Comparison of ENCODE assay signal across 17 cellular contexts in genomic region chr9:89730715-89731114, GRCh38.
DNase-seq lines count a peak whose midpoint lies in the region; ATAC-seq and TF ChIP-seq lines count a peak whose summit lies in the region.
"Had no signal": no experiment of that assay in that cellular context is flagged by ENCODE, and none has a peak within 500 bp of the region (broad histone marks: within the 10 kb centered on the region; RNA-seq: fewer than 3 reads in every experiment).

No MANE protein-coding gene starts in this region.

- no peak overlapping the region for H3K4me2 ChIP-seq in OCI-LY7 (ENCODE audit: low read length)
- H3K4me2 ChIP-seq: A549 had no signal

- H3K27ac ChIP-seq in OCI-LY7 (ENCODE audit: low read depth, low read length, poor library complexity, severe bottlenecking), result no peak overlapping the region
- H3K27ac ChIP-seq: A549, epithelial cell of prostate, heart right ventricle, HL-60 had no signal

- H3K4me3 ChIP-seq in OCI-LY7 (ENCODE audit: low read depth, low read length, poor library complexity, severe bottlenecking), result no peak overlapping the region
- H3K4me3 ChIP-seq: A549, heart right ventricle had no signal

- POLR2A ChIA-PET in OCI-LY7 (lab: Charles Lee), result interaction anchor here (1.2 kb wide), 1 partner anchor 13 kb away, joined by 4 read pairs; no protein-coding TSS in a partner anchor

- 0 out of 2 replicates have a peak, but pooled peaks have one; percentile 25 for TF ChIP-seq CTCF in OCI-LY7 (conservative IDR thresholded peaks at IDR 0.05; ENCODE audit: low read length)

- no peaks in the 10 kb centered on the region for H3K36me3 ChIP-seq in OCI-LY7 (ENCODE audit: insufficient read depth, low read length)
- H3K36me3 ChIP-seq: heart right ventricle had no signal

- H3K9me2 ChIP-seq in OCI-LY7 (ENCODE audit: insufficient read depth, low read length), result no peaks in the 10 kb centered on the region

- no peak overlapping the region for H2AFZ ChIP-seq in OCI-LY7 (ENCODE audit: low read length)

- no TSS peak for BruUV-seq in OCI-LY7 (replicated peaks; lab: Mats Ljungman, UMichigan)

- CTCF ChIA-PET in OCI-LY7 (lab: Charles Lee; ENCODE audit: unreplicated experiment), result interaction anchor here (0.5 to 1.1 kb wide), 2 partner anchors 12 to 270 kb away, joined by 3 read pairs; no protein-coding TSS in a partner anchor

- H3K9me3 ChIP-seq in OCI-LY7 (ENCODE audit: low read length), result no peaks in the 10 kb centered on the region
- H3K9me3 ChIP-seq: A549, heart right ventricle had no signal

- no peaks in the 10 kb centered on the region for H4K20me1 ChIP-seq in OCI-LY7 (ENCODE audit: insufficient read depth, low read length)

- no peaks in the 10 kb centered on the region for H3K79me2 ChIP-seq in OCI-LY7 (ENCODE audit: insufficient read depth, low read depth, low read length)

- intact Hi-C loops in OCI-LY7 (cut with micrococcal nuclease; ENCODE audit: unreplicated experiment), result no loop called here

- ATAC-seq in left lobe of liver (peak; percentile 91), HG03159 (IDR thresholded peaks at IDR 0.05; ENCODE audit: unreplicated experiment) (no peak)
- ATAC-seq: A549, heart right ventricle, left cardiac atrium had no signal

- peak; percentile 6 for DNase-seq in stimulated activated CD4-positive, alpha-beta T cell treated with anti-CD3 and anti-CD28 coated beads, Interleukin-15, amount 100 ng/mL, for 24 hours
- no peak for DNase-seq in stimulated activated CD4-positive, alpha-beta T cell treated with anti-CD3 and anti-CD28 coated beads, Interleukin-4, amount 100 ng/mL, for 24 hours
- DNase-seq in OCI-LY7 (ENCODE audit: low spot score) (no peak), left lobe of liver (ENCODE audit: low spot score) (peak; percentile 97), NCI-H82 treated with DMSO at 0.1 percent for 48 hours (lab: John Stamatoyannopoulos, UW; ENCODE audit: unreplicated experiment) (no peak), SKM-1 treated with dmso at 0.1 percent for 144 hours (lab: John Stamatoyannopoulos, UW; ENCODE audit: unreplicated experiment) (no peak), Kasumi-1 (lab: John Stamatoyannopoulos, UW) (no peak)
- DNase-seq: activated CD4-positive, alpha-beta T cell treated with anti-CD3 and anti-CD28 coated beads for 4 hours; activated T-cell treated with anti-CD3 and anti-CD28 coated beads, Interleukin-2, amount 50 U/mL, for 1 hour; GDM1; heart right ventricle; left cardiac atrium; NCI-H226 had no signal

- H3K4me1 ChIP-seq in OCI-LY7 (ENCODE audit: insufficient read depth, low read length, poor library complexity, severe bottlenecking), result peaks cover 17% of the 10 kb centered on the region

Comparison
In these comparisons a context has a peak if more than half of its experiments do, and no peak if none do; other contexts are left out.
1. DNase-seq: peak in stimulated activated CD4-positive, alpha-beta T cell treated with anti-CD3 and anti-CD28 coated beads, Interleukin-15, amount 100 ng/mL, for 24 hours (single experiment) and left lobe of liver (single experiment); none in stimulated activated CD4-positive, alpha-beta T cell treated with anti-CD3 and anti-CD28 coated beads, Interleukin-4, amount 100 ng/mL, for 24 hours (single experiment), OCI-LY7 (single experiment), NCI-H82 treated with DMSO at 0.1 percent for 48 hours (single experiment), SKM-1 treated with dmso at 0.1 percent for 144 hours (single experiment) and Kasumi-1 (0 of 2).